8 cellular contexts compared by ENCODE assay signal in the genomic region with DNA sequence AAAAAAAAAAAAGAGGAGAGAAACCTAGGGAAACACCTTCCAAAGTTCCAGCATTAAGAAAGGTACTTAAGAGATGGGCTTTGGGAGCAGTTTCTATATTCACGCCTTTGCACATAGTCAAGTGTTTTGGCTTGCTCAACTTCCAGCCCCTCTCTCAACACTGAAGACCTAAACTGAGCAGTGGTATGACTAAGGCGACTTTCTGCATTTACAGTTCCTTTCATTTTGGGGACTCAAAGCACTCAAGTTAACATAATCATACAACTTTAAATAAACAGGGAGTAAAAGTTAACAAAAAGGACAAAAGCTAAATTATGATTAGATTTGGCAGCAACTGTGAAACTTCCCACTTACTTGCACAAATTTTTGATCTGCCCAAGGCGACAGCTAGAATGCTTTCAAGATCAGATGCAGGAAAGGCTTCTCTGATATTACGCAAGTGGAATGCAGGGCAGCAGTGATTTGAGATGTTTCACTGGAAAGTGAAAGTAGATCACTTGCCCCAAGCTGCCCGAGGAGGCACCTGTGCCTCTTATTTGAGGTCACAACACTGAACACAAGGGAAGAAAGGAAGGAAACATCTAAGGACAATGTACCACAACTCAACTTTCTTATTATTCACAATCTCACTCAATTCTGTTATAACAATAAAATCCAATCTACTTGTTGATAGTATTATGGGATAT.
A peak's percentile ranks its signal among the peaks of the same experiment; 100 is the strongest.
DNase-seq lines count a peak whose midpoint lies in the region; ATAC-seq and TF ChIP-seq lines count a peak whose summit lies in the region.

No MANE protein-coding gene starts in this region.

- H3K27ac ChIP-seq in brain microvascular endothelial cell = no peak overlapping the region

- in situ Hi-C loops in brain microvascular endothelial cell (cut with HindIII; ENCODE audit: low pct_ligation_motif_present, low sequenced_read_pairs) = no loop called here

- H3K36me3 ChIP-seq in brain microvascular endothelial cell (replicated peaks) = no peaks in the 10 kb centered on the region

- H3K27me3 Mint-ChIP-seq in mesothelial cell of epicardium (ENCODE audit: low read depth) = no peaks in the 10 kb centered on the region

- TF ChIP-seq CTCF in mesothelial cell of epicardium (IDR thresholded peaks at IDR 0.05; ENCODE audit: unreplicated experiment) (no peak), brain microvascular endothelial cell (IDR thresholded peaks at IDR 0.05; ENCODE audit: low read depth, low read length, missing control alignments) (no peak)

- ATAC-seq in GM21619 (IDR thresholded peaks at IDR 0.05; ENCODE audit: unreplicated experiment) = no peak
- ATAC-seq in HG02798 (IDR thresholded peaks at IDR 0.05; ENCODE audit: poor library complexity, unreplicated experiment) = no peak

- H3K27me3 ChIP-seq in brain microvascular endothelial cell (replicated peaks) = peaks cover 2% of the 10 kb centered on the region

- no peak overlapping the region for H3K4me3 ChIP-seq in brain microvascular endothelial cell (ENCODE audit: low read depth, low read length)

- DNase-seq in DMS79 (lab: John Stamatoyannopoulos, UW) (peak; percentile 48), HT1080 (ENCODE audit: low read depth) (peak; percentile 51), mesothelial cell of epicardium (ENCODE audit: low spot score in 2 of 2, unreplicated experiment in 2 of 2) (no peak), brain microvascular endothelial cell (no peak), HUDEP-2 (lab: John Stamatoyannopoulos, UW; ENCODE audit: unreplicated experiment in 76 of 76) (no peak)
- peak; percentile 10 for DNase-seq in activated naive CD4-positive, alpha-beta T cell treated with Interleukin-2 at 50 U/mL for 16 hours

- no peaks in the 10 kb centered on the region for H3K9me3 Mint-ChIP-seq in mesothelial cell of epicardium

- H3K27ac Mint-ChIP-seq in mesothelial cell of epicardium = peak overlapping the region; percentile 98

- peak overlapping the region; percentile 44 for H3K4me3 Mint-ChIP-seq in mesothelial cell of epicardium

- peaks cover 78% of the 10 kb centered on the region for H3K4me1 Mint-ChIP-seq in mesothelial cell of epicardium

- H3K36me3 Mint-ChIP-seq in mesothelial cell of epicardium = no peaks in the 10 kb centered on the region

Comparison
In these comparisons a context has a peak if more than half of its experiments do, and no peak if none do; other contexts are left out.
1. DNase-seq: peak in DMS79 (single experiment), HT1080 (single experiment) and activated naive CD4-positive, alpha-beta T cell treated with Interleukin-2 at 50 U/mL for 16 hours (single experiment); none in mesothelial cell of epicardium (0 of 2), brain microvascular endothelial cell (single experiment) and HUDEP-2 (0 of 76).